ENCODE assay signal across 12 cellular contexts in genomic region chr9:127833555-127833954, GRCh38. TPM values are rescaled to one million over a fixed set of nuclear protein-coding genes. Genes with fewer than 3 reads are reported as not detected.
DNase-seq lines count a peak whose midpoint lies in the region; ATAC-seq and TF ChIP-seq lines count a peak whose summit lies in the region.
"Had no signal": no experiment of that assay in that cellular context is flagged by ENCODE, and none has a peak within 500 bp of the region (broad histone marks: within the 10 kb centered on the region; RNA-seq: fewer than 3 reads in every experiment).

No MANE protein-coding gene starts in this region.

- TF ChIP-seq CTCF in BJ (IDR thresholded peaks at IDR 0.05; ENCODE audit: insufficient read depth, low read depth, low read length) (no peak), esophagus squamous epithelium (IDR thresholded peaks at IDR 0.05) (no peak), sigmoid colon (IDR thresholded peaks at IDR 0.05) (no peak)

- CTCF ChIA-PET in BJ (lab: Yijun Ruan, JAX) = no interaction called here

- H3K36me3 ChIP-seq in BJ (ENCODE audit: control insufficient read depth, insufficient read depth, low read length) = no peaks in the 10 kb centered on the region
- no peaks in the 10 kb centered on the region for H3K36me3 ChIP-seq in esophagus squamous epithelium
- H3K36me3 ChIP-seq in sigmoid colon = no peaks in the 10 kb centered on the region

- no peak for TF ChIP-seq EP300 in sigmoid colon (IDR thresholded peaks at IDR 0.05)

- TF ChIP-seq POLR2A in esophagus squamous epithelium (IDR thresholded peaks at IDR 0.05) (no peak), sigmoid colon (IDR thresholded peaks at IDR 0.05) (no peak)

- H3K27ac ChIP-seq in esophagus squamous epithelium (peak overlapping the region in 3 of 4 donors; percentile 79 to 90 (median 85)), sigmoid colon (peak overlapping the region; percentile 53 to 87 (median 81))

- H3K27me3 ChIP-seq in BJ (ENCODE audit: control insufficient read depth, insufficient read depth, low read length) (no peaks in the 10 kb centered on the region), esophagus squamous epithelium (no peaks in the 10 kb centered on the region), sigmoid colon (peaks cover 0 to 5% (median 0%) of the 10 kb centered on the region in 3 donors)

- DNase-seq in BJ (ENCODE audit: low read depth) (peak; percentile 20), MV-4-11 (lab: John Stamatoyannopoulos, UW) (peak; percentile 85), esophagus squamous epithelium (lab: John Stamatoyannopoulos, UW) (no peak), sigmoid colon (no peak), OCI-M2 (lab: John Stamatoyannopoulos, UW; ENCODE audit: unreplicated experiment) (no peak), nucleus accumbens (lab: John Stamatoyannopoulos, UW) (no peak)
- DNase-seq: effector memory CD8-positive, alpha-beta T cell; NCI-H1930; stimulated activated CD4-positive, alpha-beta T cell treated with anti-CD3 and anti-CD28 coated beads, Interleukin-4, amount 100 ng/mL, for 1 hour; T-helper 2 cell had no signal

- ATAC-seq in GM19452 (IDR thresholded peaks at IDR 0.05; ENCODE audit: unreplicated experiment) (no peak), GM21737 (IDR thresholded peaks at IDR 0.05; ENCODE audit: unreplicated experiment) (no peak)
- ATAC-seq: effector memory CD8-positive, alpha-beta T cell had no signal

- 7 to 32% methylated on average over 1 of the region's 1 CpG for WGBS in esophagus squamous epithelium, 2 donors
- 48 to 49% methylated on average over 1 of the region's 1 CpG for WGBS in sigmoid colon, 2 donors

- no peak overlapping the region for H3K4me3 ChIP-seq in BJ (ENCODE audit: low read depth, low read length)
- H3K4me3 ChIP-seq in esophagus squamous epithelium = no peak overlapping the region
- H3K4me3 ChIP-seq in sigmoid colon = no peak overlapping the region

- H3K4me1 ChIP-seq in esophagus squamous epithelium (peaks cover 30 to 82% (median 69%) of the 10 kb centered on the region in 3 donors), sigmoid colon (peaks cover 0 to 52% (median 42%) of the 10 kb centered on the region in 4 donors)

- POLR2A ChIA-PET in BJ (lab: Charles Lee) = no interaction called here

- H3K9me3 ChIP-seq in esophagus squamous epithelium (no peaks in the 10 kb centered on the region), sigmoid colon (no peaks in the 10 kb centered on the region)

- intact Hi-C loops in esophagus squamous epithelium (cut with DNase I) (no loop called here), sigmoid colon (cut with DNase I) (no loop called here)

RNA-seq across cellular contexts. Expression of gene ENG, which starts 20.9 kb away (rescaled TPM):
- 23.3 and 44.6 TPM in 2 replicates for polyA plus RNA-seq in BJ (2011; rRNA removed)
- polyA minus RNA-seq in BJ (2011; rRNA and poly(A)+ RNA removed) = 25.9 and 55.6 TPM in 2 replicates
- total RNA-seq in esophagus squamous epithelium = 10 to 100 TPM in 3 of 4 donors, 1 to 10 TPM in 1; 7.2 to 32.8 (median 18.0) TPM
- total RNA-seq in sigmoid colon = 10 to 100 TPM; 17.1 to 28.5 (median 20.6) TPM
- 10 to 100 TPM in 2 of 3 donors, 1 to 10 TPM in 1; 5.4 to 50.4 (median 25.7) TPM for polyA plus RNA-seq in sigmoid colon

RNA-seq across cellular contexts. Expression of gene FPGS, which starts 30.9 kb away (rescaled TPM):
- polyA plus RNA-seq in BJ (2011; rRNA removed) (27.9 and 61.9 TPM in 2 replicates), sigmoid colon (10 to 100 TPM in 2 of 3 donors, 1 to 10 TPM in 1; 9.2 to 51.3 (median 16.8) TPM)
- polyA minus RNA-seq in BJ (2011; rRNA and poly(A)+ RNA removed) = 31.2 and 39.6 TPM in 2 replicates
- total RNA-seq in esophagus squamous epithelium (10 to 100 TPM; 38.2 to 52.0 (median 47.0) TPM), sigmoid colon (10 to 100 TPM; 32.1 to 47.9 (median 35.8) TPM)

RNA-seq across cellular contexts. Expression of gene AK1, which starts 43.9 kb away (rescaled TPM):
- polyA plus RNA-seq in BJ (2011; rRNA removed) (65.1 and 102 TPM in 2 replicates), sigmoid colon (100 to 1,000 TPM in 1 of 3 donors, 10 to 100 TPM in 2; 85.9 to 254 (median 85.9) TPM)
- polyA minus RNA-seq in BJ (2011; rRNA and poly(A)+ RNA removed) = 4.2 and 8.3 TPM in 2 replicates
- total RNA-seq in esophagus squamous epithelium (10 to 100 TPM; 11.1 to 36.1 (median 26.8) TPM), sigmoid colon (10 to 100 TPM; 28.8 to 73.2 (median 48.7) TPM)

RNA-seq across cellular contexts. Expression of gene CDK9, which starts 47.7 kb away (rescaled TPM):
- polyA plus RNA-seq in BJ (2011; rRNA removed) = 34.4 and 35.6 TPM in 2 replicates
- 27.9 and 38.2 TPM in 2 replicates for polyA minus RNA-seq in BJ (2011; rRNA and poly(A)+ RNA removed)
- total RNA-seq in esophagus squamous epithelium = 10 to 100 TPM; 22.3 to 53.2 (median 41.2) TPM
- total RNA-seq in sigmoid colon = 10 to 100 TPM; 44.9 to 77.2 (median 51.8) TPM
- 10 to 100 TPM; 28.9 to 47.2 (median 32.4) TPM for polyA plus RNA-seq in sigmoid colon

RNA-seq across cellular contexts. Expression of gene SH2D3C, which starts 55.1 kb away (rescaled TPM):
- polyA plus RNA-seq in BJ (2011; rRNA removed) (0.04 and 0.06 TPM in 2 replicates), sigmoid colon (10 to 100 TPM in 1 of 3 donors, 1 to 10 TPM in 2; 1.4 to 11.3 (median 6.6) TPM)
- polyA minus RNA-seq in BJ (2011; rRNA and poly(A)+ RNA removed) = 0.21 TPM in 1 of 2 replicates, not detected in the other
- total RNA-seq in esophagus squamous epithelium (1 to 10 TPM in 3 of 4 donors, under 1 TPM in 1; 0.38 to 4.8 (median 2.8) TPM), sigmoid colon (1 to 10 TPM; 3.1 to 7.2 (median 4.9) TPM)

Comparison
In these comparisons a context has a peak if more than half of its experiments do, and no peak if none do; other contexts are left out.
1. DNase-seq: peak in BJ (single experiment) and MV-4-11 (single experiment); none in esophagus squamous epithelium (single experiment), sigmoid colon (single experiment), OCI-M2 (single experiment) and nucleus accumbens (0 of 56).